Comparison of ENCODE assay signal across 10 cellular contexts in the genomic region with DNA sequence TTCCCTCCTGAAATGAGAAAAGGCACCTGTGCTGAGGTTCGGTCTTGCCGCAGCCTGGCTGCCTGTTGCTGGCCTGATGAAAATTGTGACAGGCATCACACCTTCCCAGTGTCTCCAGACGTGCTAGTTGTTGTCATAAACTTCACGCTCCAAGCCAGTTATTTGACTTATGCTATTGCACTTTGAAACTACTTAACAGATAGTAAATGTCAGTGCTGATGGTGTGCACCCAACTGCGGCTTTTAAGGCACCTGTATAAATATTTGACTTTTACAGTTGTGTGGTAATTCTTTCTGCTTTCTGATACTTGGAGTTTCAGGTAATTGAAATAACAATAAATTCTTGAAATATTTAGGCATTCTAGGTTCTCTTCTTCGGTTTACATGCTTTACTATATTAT. TPM values are rescaled to one million over a fixed set of nuclear protein-coding genes. Genes with fewer than 3 reads are reported as not detected.
DNase-seq lines count a peak whose midpoint lies in the region; ATAC-seq and TF ChIP-seq lines count a peak whose summit lies in the region.
"Had no signal": no experiment of that assay in that cellular context is flagged by ENCODE, and none has a peak within 500 bp of the region (broad histone marks: within the 10 kb centered on the region; RNA-seq: fewer than 3 reads in every experiment).

No MANE protein-coding gene starts in this region.

- H3K27me3 ChIP-seq in H9 (ENCODE audit: insufficient read depth, low read length) (no peaks in the 10 kb centered on the region), brain microvascular endothelial cell (replicated peaks) (no peaks in the 10 kb centered on the region), lower lobe of right lung (ENCODE audit: low read depth) (no peaks in the 10 kb centered on the region), thyroid gland (no peaks in the 10 kb centered on the region)

- no peak overlapping the region for H2BK12ac ChIP-seq in H9 (ENCODE audit: insufficient read length, low read depth, low read length)

- no CpG with 5 or more reads among the region's 6 CpGs for WGBS in H9 (ENCODE audit: extremely low coverage, insufficient read length, low lambda C conversion rate)
- WGBS in thyroid gland, 2 donors = 42 to 49% methylated on average over 6 of the region's 6 CpGs

- no peak overlapping the region for H2BK120ac ChIP-seq in H9 (ENCODE audit: low read depth, low read length, poor library complexity, severe bottlenecking)

- no peak overlapping the region for H3K56ac ChIP-seq in H9 (ENCODE audit: insufficient read length, low read depth, low read length)

- intact Hi-C loops in lower lobe of right lung (cut with DNase I) (no loop called here), thyroid gland (cut with DNase I) (no loop called here)

- H3K4me3 ChIP-seq in brain microvascular endothelial cell (ENCODE audit: low read depth, low read length) (peak overlapping the region; percentile 86), lower lobe of right lung (peak overlapping the region; percentile 87), thyroid gland (replicated peaks in 1 of 3) (peak overlapping the region in 1 of 3 donors; percentile 85)

- no peak overlapping the region for H4K8ac ChIP-seq in H9 (replicated peaks; ENCODE audit: insufficient read length, low read depth, low read length)

- 0 out of 7 replicates have a peak overlapping the region, but pooled peaks of 1 of the 3 experiments have one; percentile 23 for H3K27ac Mint-ChIP-seq in H9
- H3K27ac Mint-ChIP-seq: activated naive CD4-positive, alpha-beta T cell treated with anti-CD3 and anti-CD28 coated beads, Interleukin-2, amount 50 U/mL, for 72 hours had no signal

- peaks cover 54 to 59% of the 10 kb centered on the region in 2 experiments for H3K4me1 Mint-ChIP-seq in H9

- no peak overlapping the region for H2BK5ac ChIP-seq in H9 (ENCODE audit: insufficient read length, low read length)

- H3K4ac ChIP-seq in H9 (ENCODE audit: low read depth, low read length) = no peak overlapping the region

- no peak overlapping the region for H3K18ac ChIP-seq in H9 (ENCODE audit: insufficient read length, low read depth, low read length)

- ATAC-seq in lower lobe of right lung = no peak
- ATAC-seq: activated naive CD4-positive, alpha-beta T cell treated with anti-CD3 and anti-CD28 coated beads, Interleukin-2, amount 50 U/mL, for 72 hours had no signal

- no peak overlapping the region for H3K23ac ChIP-seq in H9 (ENCODE audit: insufficient read length, low read depth, low read length)

- H3K4me2 ChIP-seq in H9 (ENCODE audit: insufficient read depth, insufficient read length, low read length) = peak overlapping the region; percentile 93

- no peak overlapping the region for H3K27ac ChIP-seq in H9 (ENCODE audit: insufficient read length, low read depth, low read length)
- no peak overlapping the region for H3K27ac ChIP-seq in brain microvascular endothelial cell
- H3K27ac ChIP-seq in lower lobe of right lung = peak overlapping the region; percentile 100
- H3K27ac ChIP-seq in thyroid gland = peak overlapping the region in 1 of 3 donors; percentile 2

- no peak overlapping the region for H4K5ac ChIP-seq in H9 (ENCODE audit: insufficient read length, low read depth, low read length)

- H2BK20ac ChIP-seq in H9 (ENCODE audit: low read depth, low read length, poor library complexity, severe bottlenecking) = no peak overlapping the region

- H3K9me3 ChIP-seq in H9 (ENCODE audit: control insufficient read depth, low read depth, low read length) = no peaks in the 10 kb centered on the region
- H3K9me3 ChIP-seq in lower lobe of right lung = no peaks in the 10 kb centered on the region
- H3K9me3 ChIP-seq in thyroid gland = no peaks in the 10 kb centered on the region

- H3K79me2 ChIP-seq in H9 (ENCODE audit: insufficient read depth, low read length) = peaks cover 30% of the 10 kb centered on the region; the same call in 1 of the 2 replicates

- H3K27me3 Mint-ChIP-seq in H9 (ENCODE audit: low read depth) = no peaks in the 10 kb centered on the region; the same call in 1 of the 2 replicates

- DNase-seq in 8988T = peak; percentile 21
- DNase-seq in H9 = no peak
- DNase-seq in brain microvascular endothelial cell = no peak
- DNase-seq in lower lobe of right lung = no peak
- DNase-seq in AG08396 (ENCODE audit: low spot score) = no peak
- DNase-seq in thyroid gland = no peak
- no peak for DNase-seq in activated CD8-positive, alpha-beta memory T cell treated with anti-CD3 and anti-CD28 coated beads, Interleukin-2, amount 50 U/mL, for 48 hours
- DNase-seq in NCI-H1694 (lab: John Stamatoyannopoulos, UW) = no peak
- DNase-seq: NCI-H446 treated with DMSO at 0.1 percent for 48 hours had no signal

- H3K4me1 ChIP-seq in H9 (ENCODE audit: insufficient read depth, low read length) = peaks cover 6% of the 10 kb centered on the region; the same call in 1 of the 2 replicates
- peaks cover 34% of the 10 kb centered on the region for H3K4me1 ChIP-seq in lower lobe of right lung
- H3K4me1 ChIP-seq in thyroid gland = peaks cover 18 to 38% of the 10 kb centered on the region in 2 donors

- TF ChIP-seq CTCF in H9 (conservative IDR thresholded peaks at IDR 0.05) (no peak), brain microvascular endothelial cell (IDR thresholded peaks at IDR 0.05; ENCODE audit: low read depth, low read length, missing control alignments) (no peak), lower lobe of right lung (IDR thresholded peaks at IDR 0.05) (no peak), thyroid gland (IDR thresholded peaks at IDR 0.05) (no peak)

- H3K14ac ChIP-seq in H9 (ENCODE audit: insufficient read depth, low read length) = no peak overlapping the region

- peak overlapping the region; percentile 82 to 91 for H3K4me3 Mint-ChIP-seq in H9

- H4K91ac ChIP-seq in H9 (ENCODE audit: insufficient read length, low read depth, low read length) = no peak overlapping the region

- H3K9ac ChIP-seq in H9 (ENCODE audit: extremely low read depth, insufficient read length, low read length) = peak overlapping the region; percentile 52

- H3K36me3 ChIP-seq in brain microvascular endothelial cell (replicated peaks) (no peaks in the 10 kb centered on the region), lower lobe of right lung (no peaks in the 10 kb centered on the region), thyroid gland (no peaks in the 10 kb centered on the region)

- no peaks in the 10 kb centered on the region for H3K9me3 Mint-ChIP-seq in H9
- H3K9me3 Mint-ChIP-seq: activated naive CD4-positive, alpha-beta T cell treated with anti-CD3 and anti-CD28 coated beads, Interleukin-2, amount 50 U/mL, for 72 hours had no signal

- H3K23me2 ChIP-seq in H9 (ENCODE audit: insufficient read length, low read depth, low read length, poor library complexity, severe bottlenecking) = peaks cover 16% of the 10 kb centered on the region

- no peak for TF ChIP-seq POLR2A in thyroid gland (IDR thresholded peaks at IDR 0.05)

- no peaks in the 10 kb centered on the region for H4K20me1 ChIP-seq in H9 (ENCODE audit: control insufficient read depth, insufficient read depth, insufficient read length)

- no peak overlapping the region for H2AFZ ChIP-seq in H9 (ENCODE audit: low read length)

- no peak overlapping the region for H3T11ph ChIP-seq in H9 (ENCODE audit: low read length)

- H2BK15ac ChIP-seq in H9 (ENCODE audit: low read depth, low read length) = no peak overlapping the region

- in situ Hi-C loops in brain microvascular endothelial cell (cut with HindIII; ENCODE audit: low pct_ligation_motif_present, low sequenced_read_pairs) = no loop called here

- H2AK5ac ChIP-seq in H9 (ENCODE audit: insufficient read length, low read length) = no peak overlapping the region

- H3K79me1 ChIP-seq in H9 (ENCODE audit: insufficient read depth, low read depth, low read length, poor library complexity, severe bottlenecking) = no peaks in the 10 kb centered on the region

- H3K36me3 Mint-ChIP-seq in H9 (ENCODE audit: insufficient read depth in 1 of 3, low read depth in 3 of 3) = peaks cover 0 to 3% (median 0%) of the 10 kb centered on the region in 3 experiments; a peak in 2 of 7 replicates

RNA-seq across cellular contexts. Expression of a gene that starts 1.8 kb away (rescaled TPM):
- 99.3 and 106 TPM in 2 replicates for total RNA-seq in H9 (2021)
- total RNA-seq in lower lobe of right lung = 109 TPM
- 10 to 100 TPM; 44.6 to 87.4 (median 53.5) TPM for total RNA-seq in thyroid gland
